ENCODE assay signal across 10 cellular contexts in the genomic region with DNA sequence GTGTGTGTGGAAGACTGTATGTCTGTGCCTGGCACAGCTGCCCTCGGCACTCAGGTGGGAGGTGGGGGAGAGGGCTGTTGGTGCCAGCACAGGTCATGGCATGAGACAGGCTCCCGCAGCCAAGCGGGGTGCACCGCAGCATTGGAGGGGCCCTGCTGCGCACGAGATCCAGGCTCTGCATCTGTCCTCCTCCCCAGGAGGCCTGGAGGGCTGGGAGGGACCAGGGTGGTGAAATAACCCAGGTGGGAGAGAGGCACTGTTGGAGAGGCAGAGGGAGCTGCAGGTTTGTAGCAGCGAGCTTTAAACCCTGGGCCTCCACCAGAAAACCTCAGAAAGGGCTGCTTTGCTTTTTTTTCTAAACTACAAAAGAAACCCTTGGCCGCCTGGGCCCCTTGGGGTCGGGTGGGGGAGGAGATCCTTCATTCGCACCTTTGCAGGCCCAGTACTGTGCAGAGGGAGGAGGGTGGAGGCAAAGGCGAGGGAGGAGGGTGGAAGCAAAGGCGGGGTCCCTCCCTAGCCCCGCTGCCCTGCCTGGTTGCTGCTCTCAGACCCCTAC.
DNase-seq lines count a peak whose midpoint lies in the region; ATAC-seq and TF ChIP-seq lines count a peak whose summit lies in the region.
"Had no signal": no experiment of that assay in that cellular context is flagged by ENCODE, and none has a peak within 500 bp of the region (broad histone marks: within the 10 kb centered on the region; RNA-seq: fewer than 3 reads in every experiment).

No MANE protein-coding gene starts in this region.

- ATAC-seq in heart right ventricle, result no peak
- no peak for ATAC-seq in lower lobe of right lung
- ATAC-seq in upper lobe of right lung, result no peak

- peak in 1 of 2 donors; percentile 23 for DNase-seq in heart right ventricle
- DNase-seq in cardiac septum (ENCODE audit: low spot score), result no peak
- peak; percentile 55 for DNase-seq in activated T-helper 1 cell treated with anti-CD3 and anti-CD28 coated beads, Interleukin-12 subunit alpha, Interleukin-12 subunit beta, Interleukin-2, Interleukin-4 antibody, amounts not matched to agents 30 ng/mL and 10 ng/mL and 1 ng/mL, durations not matched to agents 14 hours and 24 hours and 36 hours (ENCODE audit: low spot score)
- no peak for DNase-seq in lower lobe of right lung
- DNase-seq in upper lobe of right lung, result no peak
- DNase-seq in SIG-M5 (lab: John Stamatoyannopoulos, UW), result no peak
- no peak for DNase-seq in HEK293T (ENCODE audit: extremely low spot score)
- DNase-seq in 8988T, result no peak
- DNase-seq: NCI-H1105 treated with DMSO at 0.1 percent for 48 hours, retina had no signal

- H3K36me3 Mint-ChIP-seq in activated T-helper 1 cell treated with anti-CD3 and anti-CD28 coated beads, Interleukin-12 subunit alpha, Interleukin-12 subunit beta, Interleukin-2, Interleukin-4 antibody, amounts not matched to agents 30 ng/mL and 10 ng/mL and 1 ng/mL, durations not matched to agents 14 hours and 24 hours and 36 hours (ENCODE audit: low read depth), result peaks cover 8% of the 10 kb centered on the region

- H3K36me3 ChIP-seq in heart right ventricle, result peaks cover 0 to 3% (median 0%) of the 10 kb centered on the region in 9 donors
- no peaks in the 10 kb centered on the region for H3K36me3 ChIP-seq in lower lobe of right lung
- no peaks in the 10 kb centered on the region for H3K36me3 ChIP-seq in upper lobe of right lung

- peaks cover 78% of the 10 kb centered on the region for H3K4me1 Mint-ChIP-seq in activated T-helper 1 cell treated with anti-CD3 and anti-CD28 coated beads, Interleukin-12 subunit alpha, Interleukin-12 subunit beta, Interleukin-2, Interleukin-4 antibody, amounts not matched to agents 30 ng/mL and 10 ng/mL and 1 ng/mL, durations not matched to agents 14 hours and 24 hours and 36 hours (ENCODE audit: low read depth)

- peak overlapping the region; percentile 73 for H3K4me3 Mint-ChIP-seq in activated T-helper 1 cell treated with anti-CD3 and anti-CD28 coated beads, Interleukin-12 subunit alpha, Interleukin-12 subunit beta, Interleukin-2, Interleukin-4 antibody, amounts not matched to agents 30 ng/mL and 10 ng/mL and 1 ng/mL, durations not matched to agents 14 hours and 24 hours and 36 hours

- intact Hi-C loops in heart right ventricle (cut with DNase I) (loop anchor here in 2 of 10 donors (5.0 to 10.0 kb wide), 2 partner anchors 35 to 48 kb away; no protein-coding TSS in a partner anchor), cardiac septum (cut with DNase I) (no loop called here), lower lobe of right lung (cut with DNase I) (no loop called here), upper lobe of right lung (cut with DNase I) (no loop called here)
- intact Hi-C loops in activated T-helper 1 cell treated with anti-CD3 and anti-CD28 coated beads, Interleukin-12 subunit alpha, Interleukin-12 subunit beta, Interleukin-2, Interleukin-4 antibody, amounts not matched to agents 30 ng/mL and 10 ng/mL and 1 ng/mL, durations not matched to agents 14 hours and 24 hours and 36 hours (cut with micrococcal nuclease), result no loop called here

- no peaks in the 10 kb centered on the region for H3K27me3 Mint-ChIP-seq in activated T-helper 1 cell treated with anti-CD3 and anti-CD28 coated beads, Interleukin-12 subunit alpha, Interleukin-12 subunit beta, Interleukin-2, Interleukin-4 antibody, amounts not matched to agents 30 ng/mL and 10 ng/mL and 1 ng/mL, durations not matched to agents 14 hours and 24 hours and 36 hours (ENCODE audit: insufficient read depth)

- no peaks in the 10 kb centered on the region for H3K9me3 Mint-ChIP-seq in activated T-helper 1 cell treated with anti-CD3 and anti-CD28 coated beads, Interleukin-12 subunit alpha, Interleukin-12 subunit beta, Interleukin-2, Interleukin-4 antibody, amounts not matched to agents 30 ng/mL and 10 ng/mL and 1 ng/mL, durations not matched to agents 14 hours and 24 hours and 36 hours

- CTCF ChIA-PET in HEK293T (lab: Yijun Ruan, JAX), result no interaction called here

- no peak overlapping the region for H3K4me3 ChIP-seq in heart right ventricle
- no peak overlapping the region for H3K4me3 ChIP-seq in lower lobe of right lung
- H3K4me3 ChIP-seq in upper lobe of right lung, result no peak overlapping the region

- H3K27ac Mint-ChIP-seq in activated T-helper 1 cell treated with anti-CD3 and anti-CD28 coated beads, Interleukin-12 subunit alpha, Interleukin-12 subunit beta, Interleukin-2, Interleukin-4 antibody, amounts not matched to agents 30 ng/mL and 10 ng/mL and 1 ng/mL, durations not matched to agents 14 hours and 24 hours and 36 hours, result peak overlapping the region; percentile 71

- 58 to 73% methylated on average over 13 of the region's 13 CpGs for WGBS in heart right ventricle, 2 donors

- H3K9me3 ChIP-seq in heart right ventricle (no peaks in the 10 kb centered on the region), lower lobe of right lung (no peaks in the 10 kb centered on the region), upper lobe of right lung (no peaks in the 10 kb centered on the region)

- H3K4me1 ChIP-seq in heart right ventricle (peaks cover 63 to 100% (median 97%) of the 10 kb centered on the region in 9 donors), lower lobe of right lung (peaks cover 95% of the 10 kb centered on the region), upper lobe of right lung (peaks cover 92% of the 10 kb centered on the region)

- H3K27ac ChIP-seq in heart right ventricle (peak overlapping the region in 7 of 10 donors; percentile 15 to 91 (median 53)), lower lobe of right lung (peak overlapping the region; percentile 53), upper lobe of right lung (peak overlapping the region; percentile 55)

- TF ChIP-seq CTCF in heart right ventricle (IDR thresholded peaks at IDR 0.05) (no peak), lower lobe of right lung (IDR thresholded peaks at IDR 0.05) (no peak), upper lobe of right lung (IDR thresholded peaks at IDR 0.05) (no peak)

- no peaks in the 10 kb centered on the region for H3K27me3 ChIP-seq in heart right ventricle
- no peaks in the 10 kb centered on the region for H3K27me3 ChIP-seq in lower lobe of right lung (ENCODE audit: low read depth)
- H3K27me3 ChIP-seq in upper lobe of right lung, result no peaks in the 10 kb centered on the region

- POLR2A ChIA-PET in HEK293T (lab: Yijun Ruan, JAX), result no interaction called here

TF ChIP-seq in HEK293T, 16 proteins besides CTCF, POLR2A, EP300 and RAD21:
- TF ChIP-seq CTBP1 (IDR thresholded peaks at IDR 0.05; ENCODE audit: borderline replicate concordance) (no peak), SUZ12 (IDR thresholded peaks at IDR 0.05) (no peak), FOXK2 (IDR thresholded peaks at IDR 0.05) (no peak), ZNF384 (IDR thresholded peaks at IDR 0.05) (no peak), FOXA1 (IDR thresholded peaks at IDR 0.05) (no peak), LEF1 (IDR thresholded peaks at IDR 0.05; ENCODE audit: borderline replicate concordance) (no peak), SP1 (IDR thresholded peaks at IDR 0.05) (no peak), ARNT (IDR thresholded peaks at IDR 0.05) (no peak), TARDBP (IDR thresholded peaks at IDR 0.05) (no peak), FOXM1 (IDR thresholded peaks at IDR 0.05; ENCODE audit: borderline replicate concordance) (no peak), ELF4 (IDR thresholded peaks at IDR 0.05) (no peak), NFRKB (IDR thresholded peaks at IDR 0.05) (no peak), BHLHE40 (IDR thresholded peaks at IDR 0.05; ENCODE audit: borderline replicate concordance) (no peak), L3MBTL2 (conservative IDR thresholded peaks at IDR 0.05) (no peak), HDGF (IDR thresholded peaks at IDR 0.05; ENCODE audit: borderline replicate concordance) (no peak)
- TF ChIP-seq, protein P1, sequence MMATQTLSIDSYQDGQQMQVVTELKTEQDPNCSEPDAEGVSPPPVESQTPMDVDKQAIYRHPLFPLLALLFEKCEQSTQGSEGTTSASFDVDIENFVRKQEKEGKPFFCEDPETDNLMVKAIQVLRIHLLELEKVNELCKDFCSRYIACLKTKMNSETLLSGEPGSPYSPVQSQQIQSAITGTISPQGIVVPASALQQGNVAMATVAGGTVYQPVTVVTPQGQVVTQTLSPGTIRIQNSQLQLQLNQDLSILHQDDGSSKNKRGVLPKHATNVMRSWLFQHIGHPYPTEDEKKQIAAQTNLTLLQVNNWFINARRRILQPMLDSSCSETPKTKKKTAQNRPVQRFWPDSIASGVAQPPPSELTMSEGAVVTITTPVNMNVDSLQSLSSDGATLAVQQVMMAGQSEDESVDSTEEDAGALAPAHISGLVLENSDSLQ (IDR thresholded peaks at IDR 0.05), result no peak
